ENCODE assay signal across 1 cellular context in the genomic region with DNA sequence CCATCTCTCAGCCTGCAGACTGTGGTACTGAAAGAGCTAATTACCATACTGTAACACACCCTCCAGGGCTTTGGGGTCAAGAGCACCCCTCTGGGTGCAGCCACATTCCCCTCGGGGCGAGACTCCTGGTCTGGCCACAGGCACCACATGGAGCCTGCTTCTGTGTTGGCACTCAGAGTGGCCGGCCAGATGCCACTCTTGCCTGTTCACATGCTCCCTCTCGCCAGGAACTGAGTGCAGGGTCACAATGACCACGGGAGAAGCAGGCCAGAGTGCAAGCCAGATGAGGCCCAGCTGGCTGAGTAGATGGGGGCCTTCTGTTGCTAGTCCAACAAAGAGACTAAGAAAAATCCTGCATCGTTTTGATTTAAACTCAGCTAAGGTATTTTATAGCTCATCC.
TF ChIP-seq lines count a peak whose summit lies in the region.

No MANE protein-coding gene starts in this region.

TF ChIP-seq in WTC11, 78 proteins besides CTCF, POLR2A, EP300 and RAD21 (continued from another document):
- no peak for TF ChIP-seq USF1 (CRISPR knock-in tag; IDR thresholded peaks at IDR 0.05)
- TF ChIP-seq, protein P1, sequence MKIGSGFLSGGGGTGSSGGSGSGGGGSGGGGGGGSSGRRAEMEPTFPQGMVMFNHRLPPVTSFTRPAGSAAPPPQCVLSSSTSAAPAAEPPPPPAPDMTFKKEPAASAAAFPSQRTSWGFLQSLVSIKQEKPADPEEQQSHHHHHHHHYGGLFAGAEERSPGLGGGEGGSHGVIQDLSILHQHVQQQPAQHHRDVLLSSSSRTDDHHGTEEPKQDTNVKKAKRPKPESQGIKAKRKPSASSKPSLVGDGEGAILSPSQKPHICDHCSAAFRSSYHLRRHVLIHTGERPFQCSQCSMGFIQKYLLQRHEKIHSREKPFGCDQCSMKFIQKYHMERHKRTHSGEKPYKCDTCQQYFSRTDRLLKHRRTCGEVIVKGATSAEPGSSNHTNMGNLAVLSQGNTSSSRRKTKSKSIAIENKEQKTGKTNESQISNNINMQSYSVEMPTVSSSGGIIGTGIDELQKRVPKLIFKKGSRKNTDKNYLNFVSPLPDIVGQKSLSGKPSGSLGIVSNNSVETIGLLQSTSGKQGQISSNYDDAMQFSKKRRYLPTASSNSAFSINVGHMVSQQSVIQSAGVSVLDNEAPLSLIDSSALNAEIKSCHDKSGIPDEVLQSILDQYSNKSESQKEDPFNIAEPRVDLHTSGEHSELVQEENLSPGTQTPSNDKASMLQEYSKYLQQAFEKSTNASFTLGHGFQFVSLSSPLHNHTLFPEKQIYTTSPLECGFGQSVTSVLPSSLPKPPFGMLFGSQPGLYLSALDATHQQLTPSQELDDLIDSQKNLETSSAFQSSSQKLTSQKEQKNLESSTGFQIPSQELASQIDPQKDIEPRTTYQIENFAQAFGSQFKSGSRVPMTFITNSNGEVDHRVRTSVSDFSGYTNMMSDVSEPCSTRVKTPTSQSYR (CRISPR knock-in tag; IDR thresholded peaks at IDR 0.05), result no peak
- no peak for TF ChIP-seq NR1H2 (CRISPR knock-in tag; IDR thresholded peaks at IDR 0.05)
- no peak for TF ChIP-seq RELA (CRISPR knock-in tag; IDR thresholded peaks at IDR 0.05; ENCODE audit: borderline replicate concordance)
- TF ChIP-seq, protein P2, sequence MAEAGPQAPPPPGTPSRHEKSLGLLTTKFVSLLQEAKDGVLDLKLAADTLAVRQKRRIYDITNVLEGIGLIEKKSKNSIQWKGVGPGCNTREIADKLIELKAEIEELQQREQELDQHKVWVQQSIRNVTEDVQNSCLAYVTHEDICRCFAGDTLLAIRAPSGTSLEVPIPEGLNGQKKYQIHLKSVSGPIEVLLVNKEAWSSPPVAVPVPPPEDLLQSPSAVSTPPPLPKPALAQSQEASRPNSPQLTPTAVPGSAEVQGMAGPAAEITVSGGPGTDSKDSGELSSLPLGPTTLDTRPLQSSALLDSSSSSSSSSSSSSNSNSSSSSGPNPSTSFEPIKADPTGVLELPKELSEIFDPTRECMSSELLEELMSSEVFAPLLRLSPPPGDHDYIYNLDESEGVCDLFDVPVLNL (CRISPR knock-in tag; IDR thresholded peaks at IDR 0.05; ENCODE audit: borderline replicate concordance, low read depth), result no peak
- no peak for TF ChIP-seq ZNF396 (CRISPR knock-in tag; IDR thresholded peaks at IDR 0.05; ENCODE audit: borderline replicate concordance)
